ENCODE assay signal across 1 cellular context in genomic region chr9:128892223-128892892, GRCh38.
TF ChIP-seq lines count a peak whose summit lies in the region.

No MANE protein-coding gene starts in this region.

TF ChIP-seq in HEK293, 187 proteins besides CTCF, POLR2A, EP300 and RAD21 (continued from another document):
- peak; percentile 56 for TF ChIP-seq PRDM10 (tag by site-specific recombination; IDR thresholded peaks at IDR 0.05)
- no peak for TF ChIP-seq ZNF404 (tag by site-specific recombination; IDR thresholded peaks at IDR 0.05)
- TF ChIP-seq ZNF221 (tag by site-specific recombination; IDR thresholded peaks at IDR 0.05; ENCODE audit: borderline replicate concordance): no peak
- no peak for TF ChIP-seq ZBTB6 (tag by site-specific recombination; IDR thresholded peaks at IDR 0.05)
- TF ChIP-seq ZNF548 (tag by site-specific recombination; IDR thresholded peaks at IDR 0.05): no peak
- TF ChIP-seq WT1 (tag by site-specific recombination; IDR thresholded peaks at IDR 0.05): peak; percentile 71
